17 cellular contexts compared by ENCODE assay signal in genomic region chr2:131543385-131543891, GRCh38. TPM values are rescaled to one million over a fixed set of nuclear protein-coding genes. Genes with fewer than 3 reads are reported as not detected.
"Had no signal": no experiment of that assay in that cellular context is flagged by ENCODE, and none has a peak within 500 bp of the region (broad histone marks: within the 10 kb centered on the region; RNA-seq: fewer than 3 reads in every experiment).

No MANE protein-coding gene starts in this region.

- ATAC-seq: heart left ventricle; naive thymus-derived CD4-positive, alpha-beta T cell had no signal

- FAIRE-seq: frontal cortex had no signal

- H3K27me3 ChIP-seq: heart left ventricle, ovary, right atrium auricular region, sigmoid colon, thyroid gland, upper lobe of left lung, vagina had no signal

- H3K27ac ChIP-seq: coronary artery, heart left ventricle, ovary, right atrium auricular region, sigmoid colon, skin epidermis, thyroid gland, upper lobe of left lung, vagina had no signal

- H3K9me3 ChIP-seq: heart left ventricle, ovary, right atrium auricular region, sigmoid colon, thyroid gland, upper lobe of left lung, vagina had no signal

- H3K36me3 ChIP-seq: heart left ventricle, ovary, right atrium auricular region, sigmoid colon, thyroid gland, upper lobe of left lung, vagina had no signal

- DNase-seq: effector CD8-positive, alpha-beta T cell; heart left ventricle; hippocampal formation; kidney glomerular epithelial cell; mammary epithelial cell; naive thymus-derived CD4-positive, alpha-beta T cell; nephron progenitor cell; ovary; sigmoid colon; stimulated activated naive CD4-positive, alpha-beta T cell treated with Interleukin-2 at 50 U/mL for 16 hours; thyroid gland had no signal

- H3K4me1 ChIP-seq: heart left ventricle, right atrium auricular region, sigmoid colon, thyroid gland, upper lobe of left lung, vagina had no signal

- H3K4me3 ChIP-seq: coronary artery, heart left ventricle, ovary, right atrium auricular region, sigmoid colon, skin epidermis, thyroid gland, upper lobe of left lung, vagina had no signal

RNA-seq across cellular contexts. Expression of gene CCDC74A, which starts 15.8 kb away (rescaled TPM):
- polyA plus RNA-seq: naive thymus-derived CD4-positive, alpha-beta T cell had no signal
